Comparison of ENCODE assay signal across 15 cellular contexts in the genomic region with DNA sequence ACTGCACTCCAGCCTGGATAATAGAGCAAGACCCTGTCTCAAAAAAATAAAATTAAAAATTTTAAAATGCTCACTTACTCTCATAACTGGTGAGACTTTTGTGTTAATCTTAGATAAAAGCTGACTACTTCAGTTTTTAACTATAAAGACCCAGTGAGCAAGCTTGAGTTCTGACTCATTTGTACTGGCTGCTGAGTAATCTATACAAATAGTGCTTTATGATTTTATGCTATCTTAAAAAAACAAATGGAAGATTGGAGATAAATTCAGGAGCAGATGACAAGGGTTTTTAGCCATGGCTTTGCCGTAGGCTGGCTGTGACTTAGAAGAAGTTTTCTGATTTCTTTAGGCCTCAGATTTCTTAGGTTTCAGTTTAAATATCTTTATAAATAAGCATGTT. TPM values are rescaled to one million over a fixed set of nuclear protein-coding genes. Genes with fewer than 3 reads are reported as not detected.
DNase-seq lines count a peak whose midpoint lies in the region; ATAC-seq and TF ChIP-seq lines count a peak whose summit lies in the region.
"Had no signal": no experiment of that assay in that cellular context is flagged by ENCODE, and none has a peak within 500 bp of the region (broad histone marks: within the 10 kb centered on the region; RNA-seq: fewer than 3 reads in every experiment).

No MANE protein-coding gene starts in this region.

- H2AFZ ChIP-seq in PC-3 (ENCODE audit: low read length) = no peak overlapping the region
- H2AFZ ChIP-seq in osteoblast (ENCODE audit: low read length) = no peak overlapping the region

- H3K4me2 ChIP-seq in PC-3 (ENCODE audit: low read length) (peak overlapping the region; percentile 73), osteoblast (ENCODE audit: insufficient read depth, low read length) (peak overlapping the region; percentile 55)

- H3K9me2 ChIP-seq in PC-3 (replicated peaks; ENCODE audit: low read length) = no peaks in the 10 kb centered on the region

- H3K4me3 ChIP-seq in PC-3 (ENCODE audit: low read length) = peak overlapping the region; percentile 41; the same call in 1 of the 2 replicates
- no peak overlapping the region for H3K4me3 ChIP-seq in osteoblast (ENCODE audit: insufficient read depth, low read length)
- H3K4me3 ChIP-seq: heart left ventricle had no signal

- no TSS peak for BruUV-seq in PC-3 (replicated peaks; lab: Mats Ljungman, UMichigan)

- no peaks in the 10 kb centered on the region for H3K9me3 ChIP-seq in PC-3 (ENCODE audit: low read length)
- H3K9me3 ChIP-seq in osteoblast (ENCODE audit: low read depth, low read length) = no peaks in the 10 kb centered on the region
- H3K9me3 ChIP-seq: heart left ventricle had no signal

- H4K20me1 ChIP-seq in PC-3 (ENCODE audit: low read length) (0 out of 2 replicates have a peak, but pooled peaks cover 3% of the 10 kb centered on the region), osteoblast (ENCODE audit: insufficient read depth, low read length) (peaks cover 21% of the 10 kb centered on the region)

- H3K9ac ChIP-seq in PC-3 (ENCODE audit: low read length) = no peak overlapping the region

- ATAC-seq in PC-3 (peak; percentile 80), HG02981 (IDR thresholded peaks at IDR 0.05; ENCODE audit: unreplicated experiment) (no peak)
- ATAC-seq: heart left ventricle, sciatic nerve, T-cell had no signal

- H3K4me1 ChIP-seq in PC-3 (ENCODE audit: insufficient read depth, low read length) (peaks cover 49% of the 10 kb centered on the region), osteoblast (ENCODE audit: insufficient read depth, low read length) (peaks cover 30% of the 10 kb centered on the region)

- CTCF ChIA-PET in PC-3 (lab: Charles Lee) = interaction anchor here (1.0 kb wide), 1 partner anchor 67 kb away, joined by 6 read pairs; no protein-coding TSS in a partner anchor

- peak overlapping the region; percentile 76 for H3K27ac ChIP-seq in PC-3 (ENCODE audit: low read length)
- H3K27ac ChIP-seq in osteoblast (ENCODE audit: low read depth, low read length) = no peak overlapping the region
- H3K27ac ChIP-seq in substantia nigra (ENCODE audit: low read depth, low read length, poor library complexity, severe bottlenecking) = no peak overlapping the region
- H3K27ac ChIP-seq: heart left ventricle had no signal

- intact Hi-C loops in PC-3 (cut with micrococcal nuclease) = loop anchor here (5.0 kb wide), 1 partner anchor 50 kb away; no protein-coding TSS in a partner anchor

- POLR2A ChIA-PET in PC-3 (lab: Charles Lee; ENCODE audit: unreplicated experiment) = interaction anchor here (0.6 kb wide), 1 partner anchor 14 kb away, joined by 4 read pairs; no protein-coding TSS in a partner anchor

- H3K79me2 ChIP-seq in PC-3 (ENCODE audit: low read length) (peaks cover 58% of the 10 kb centered on the region), osteoblast (ENCODE audit: insufficient read depth, low read length) (peaks cover 68% of the 10 kb centered on the region)

- H3K27me3 ChIP-seq in PC-3 (ENCODE audit: low read length) = no peaks in the 10 kb centered on the region
- H3K27me3 ChIP-seq in osteoblast (ENCODE audit: insufficient read depth, low read length) = no peaks in the 10 kb centered on the region
- H3K27me3 ChIP-seq: heart left ventricle had no signal

- H3F3A ChIP-seq in PC-3 (ENCODE audit: low read length, unreplicated experiment) = no peaks in the 10 kb centered on the region

- H3K36me3 ChIP-seq in PC-3 (ENCODE audit: low read depth, low read length) (no peaks in the 10 kb centered on the region), osteoblast (ENCODE audit: insufficient read depth, low read length) (no peaks in the 10 kb centered on the region)
- H3K36me3 ChIP-seq: heart left ventricle had no signal

- peak; percentile 71 for DNase-seq in EL
- DNase-seq in PC-3 = peak; percentile 73
- DNase-seq in dedifferentiated amniotic fluid mesenchymal stem cell (ENCODE audit: extremely low spot score) = peak; percentile 34
- DNase-seq in osteoblast (ENCODE audit: insufficient read length, low spot score, missing footprints) = peak; percentile 67
- no peak for DNase-seq in substantia nigra (lab: John Stamatoyannopoulos, UW)
- no peak for DNase-seq in activated gamma-delta T cell (lab: John Stamatoyannopoulos, UW)
- no peak for DNase-seq in stimulated activated CD4-positive, alpha-beta T cell treated with anti-CD3 and anti-CD28 coated beads, Interleukin-15, amount 100 ng/mL, for 24 hours
- DNase-seq: cerebellar nuclear complex, DMS 273 treated with DMSO at 0.1 percent for 48 hours, heart left ventricle, Kasumi-1, midbrain, T-cell had no signal

- no peak for TF ChIP-seq CTCF in PC-3 (conservative IDR thresholded peaks at IDR 0.05; ENCODE audit: low read depth, low read length)
- TF ChIP-seq CTCF in osteoblast (IDR thresholded peaks at IDR 0.05; ENCODE audit: extremely low read depth, low read depth, low read length) = no peak

RNA-seq across cellular contexts. Expression of a gene that starts 30.5 kb away (rescaled TPM):
- total RNA-seq in PC-3 (2014; rRNA removed) = 40.4 and 62.6 TPM in 2 replicates
- 35.5 and 38.6 TPM in 2 replicates for total RNA-seq in osteoblast

Comparison
In these comparisons a context has a peak if more than half of its experiments do, and no peak if none do; other contexts are left out.
1. DNase-seq: peak in EL (single experiment), PC-3 (single experiment), dedifferentiated amniotic fluid mesenchymal stem cell (single experiment) and osteoblast (single experiment); none in substantia nigra (0 of 49), activated gamma-delta T cell (single experiment) and stimulated activated CD4-positive, alpha-beta T cell treated with anti-CD3 and anti-CD28 coated beads, Interleukin-15, amount 100 ng/mL, for 24 hours (single experiment).